8 cellular contexts compared by ENCODE assay signal in the genomic region with DNA sequence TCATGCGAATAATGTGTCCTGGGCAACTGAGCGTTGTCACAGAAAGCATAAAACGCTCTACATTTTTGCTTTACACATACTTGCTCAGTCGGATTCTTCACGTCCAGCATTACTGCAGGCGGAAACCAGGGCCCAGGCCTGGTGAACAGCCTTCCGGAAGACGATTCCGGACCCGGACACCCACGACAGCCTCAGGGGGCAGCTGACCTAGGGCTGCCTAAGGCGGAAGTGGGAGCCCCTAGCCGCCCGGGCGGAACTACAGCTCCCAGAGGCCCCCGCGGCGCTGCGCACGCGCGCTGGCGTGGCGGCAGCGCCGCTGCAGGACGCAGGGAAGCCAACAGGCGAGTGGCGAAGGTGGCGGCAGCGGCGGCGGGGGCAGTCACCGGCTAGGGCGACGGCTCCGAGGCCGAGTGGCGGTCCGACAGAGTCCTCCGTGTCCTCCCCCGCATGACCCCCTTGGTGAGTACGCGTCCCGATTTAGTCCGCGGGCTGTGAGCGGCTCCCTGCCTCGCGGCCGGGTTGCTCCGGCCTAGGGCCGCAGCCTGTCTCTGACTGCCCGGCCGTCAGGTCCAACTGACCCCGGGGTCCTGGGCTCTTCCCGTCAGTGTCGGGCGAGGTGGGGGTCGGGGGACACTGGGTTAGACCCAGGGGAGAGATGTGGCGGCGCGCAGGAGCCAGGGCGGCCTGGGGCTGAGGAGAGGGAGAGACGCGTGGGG. TPM values are rescaled to one million over a fixed set of nuclear protein-coding genes. Genes with fewer than 3 reads are reported as not detected.
DNase-seq lines count a peak whose midpoint lies in the region; ATAC-seq and TF ChIP-seq lines count a peak whose summit lies in the region.

A gene with protein sequence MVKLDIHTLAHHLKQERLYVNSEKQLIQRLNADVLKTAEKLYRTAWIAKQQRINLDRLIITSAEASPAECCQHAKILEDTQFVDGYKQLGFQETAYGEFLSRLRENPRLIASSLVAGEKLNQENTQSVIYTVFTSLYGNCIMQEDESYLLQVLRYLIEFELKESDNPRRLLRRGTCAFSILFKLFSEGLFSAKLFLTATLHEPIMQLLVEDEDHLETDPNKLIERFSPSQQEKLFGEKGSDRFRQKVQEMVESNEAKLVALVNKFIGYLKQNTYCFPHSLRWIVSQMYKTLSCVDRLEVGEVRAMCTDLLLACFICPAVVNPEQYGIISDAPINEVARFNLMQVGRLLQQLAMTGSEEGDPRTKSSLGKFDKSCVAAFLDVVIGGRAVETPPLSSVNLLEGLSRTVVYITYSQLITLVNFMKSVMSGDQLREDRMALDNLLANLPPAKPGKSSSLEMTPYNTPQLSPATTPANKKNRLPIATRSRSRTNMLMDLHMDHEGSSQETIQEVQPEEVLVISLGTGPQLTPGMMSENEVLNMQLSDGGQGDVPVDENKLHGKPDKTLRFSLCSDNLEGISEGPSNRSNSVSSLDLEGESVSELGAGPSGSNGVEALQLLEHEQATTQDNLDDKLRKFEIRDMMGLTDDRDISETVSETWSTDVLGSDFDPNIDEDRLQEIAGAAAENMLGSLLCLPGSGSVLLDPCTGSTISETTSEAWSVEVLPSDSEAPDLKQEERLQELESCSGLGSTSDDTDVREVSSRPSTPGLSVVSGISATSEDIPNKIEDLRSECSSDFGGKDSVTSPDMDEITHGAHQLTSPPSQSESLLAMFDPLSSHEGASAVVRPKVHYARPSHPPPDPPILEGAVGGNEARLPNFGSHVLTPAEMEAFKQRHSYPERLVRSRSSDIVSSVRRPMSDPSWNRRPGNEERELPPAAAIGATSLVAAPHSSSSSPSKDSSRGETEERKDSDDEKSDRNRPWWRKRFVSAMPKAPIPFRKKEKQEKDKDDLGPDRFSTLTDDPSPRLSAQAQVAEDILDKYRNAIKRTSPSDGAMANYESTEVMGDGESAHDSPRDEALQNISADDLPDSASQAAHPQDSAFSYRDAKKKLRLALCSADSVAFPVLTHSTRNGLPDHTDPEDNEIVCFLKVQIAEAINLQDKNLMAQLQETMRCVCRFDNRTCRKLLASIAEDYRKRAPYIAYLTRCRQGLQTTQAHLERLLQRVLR (N-terminal part only) (plus strand): TSS at position 326 of the 716 bp plus-strand sequence. CDS start 37,096 bp downstream, outside the sequence.

- CTCF ChIA-PET in IMR-90 (lab: Yijun Ruan, JAX): interaction anchor here (0.7 kb wide), 1 partner anchor 19 kb away, joined by 3 read pairs; no protein-coding TSS in a partner anchor
- CTCF ChIA-PET in PC-3 (lab: Charles Lee): interaction anchor here (0.6 kb wide), 1 partner anchor 41 kb away, joined by 3 read pairs; no protein-coding TSS in a partner anchor

- H3K23ac ChIP-seq in IMR-90 (ENCODE audit: low read depth, low read length): peak within 1 kb of the TSS; percentile 89

- dilution Hi-C loops in IMR-90 (cut with HindIII; ENCODE audit: low sequenced_read_pairs, unreplicated experiment): no loop called here

- H2AK9ac ChIP-seq in IMR-90 (replicated peaks; ENCODE audit: low read depth, low read length, poor library complexity): peak within 1 kb of the TSS; percentile 84

- peak within 1 kb of the TSS; percentile 80 to 99 for H4K8ac ChIP-seq in IMR-90 (ENCODE audit: low read depth in 2 of 2, low read length in 2 of 2)

- peak within 1 kb of the TSS; percentile 98 for H4K5ac ChIP-seq in IMR-90 (ENCODE audit: low read depth, low read length)

- peak; percentile 89 for ATAC-seq in GM21528 (IDR thresholded peaks at IDR 0.05; ENCODE audit: low FRiP score, unreplicated experiment)
- ATAC-seq in IMR-90 (ENCODE audit: low read depth): peak; percentile 99
- peak; percentile 97 for ATAC-seq in PC-3

- H3K9me1 ChIP-seq in IMR-90 (ENCODE audit: insufficient read depth, low read length): peaks cover 3% of the 10 kb centered on the region; the same call in 1 of the 2 replicates

- intact Hi-C loops in IMR-90 (cut with micrococcal nuclease): loop anchor here (5.0 kb wide), 1 partner anchor 81 kb away; no protein-coding TSS in a partner anchor
- intact Hi-C loops in PC-3 (cut with micrococcal nuclease): loop anchor here (5.0 kb wide), 1 partner anchor 36 kb away; no protein-coding TSS in a partner anchor

- in situ Hi-C loops in IMR-90 (cut with MboI; ENCODE audit: low sequenced_read_pairs): no loop called here

- TF ChIP-seq RAD21 in IMR-90 (IDR thresholded peaks at IDR 0.05; ENCODE audit: low read length): no peak

- H3K27me3 ChIP-seq in IMR-90 (ENCODE audit: control insufficient read depth, insufficient read depth, low read length): no peaks in the 10 kb centered on the region
- no peaks in the 10 kb centered on the region for H3K27me3 ChIP-seq in PC-3 (ENCODE audit: low read length)
- H3K27me3 ChIP-seq in mucosa of rectum (ENCODE audit: control insufficient read depth in 2 of 2, insufficient read depth in 2 of 2, low read length in 2 of 2): no peaks in the 10 kb centered on the region

- WGBS in IMR-90 (ENCODE audit: extremely low coverage in 2 of 2, insufficient read length in 1 of 2), 2 experiments: 1% methylated on average over 38 of the region's 66 CpGs; no CpG with 5 or more reads in 1 of the 2 experiments

- H3K4me2 ChIP-seq in IMR-90 (ENCODE audit: low read depth, low read length): peak within 1 kb of the TSS; percentile 92
- peak within 1 kb of the TSS; percentile 91 for H3K4me2 ChIP-seq in PC-3 (ENCODE audit: low read length)

- peak within 1 kb of the TSS; percentile 73; the same call in 1 of the 2 replicates for H2BK20ac ChIP-seq in IMR-90 (ENCODE audit: low read depth, low read length)

- peak within 1 kb of the TSS; percentile 17; the same call in 1 of the 3 replicates for H2BK15ac ChIP-seq in IMR-90 (ENCODE audit: low read depth, low read length)

- H4K91ac ChIP-seq in IMR-90 (ENCODE audit: insufficient read depth, low read depth, low read length): peak within 1 kb of the TSS; percentile 50

- no peaks in the 10 kb centered on the region for H3F3A ChIP-seq in PC-3 (ENCODE audit: low read length, unreplicated experiment)

- H3K14ac ChIP-seq in IMR-90 (replicated peaks; ENCODE audit: low read depth, low read length): peak within 1 kb of the TSS; percentile 98

- TF ChIP-seq CTCF in IMR-90 (conservative IDR thresholded peaks at IDR 0.05; ENCODE audit: low read depth, low read length) (peak; percentile 51), PC-3 (conservative IDR thresholded peaks at IDR 0.05; ENCODE audit: low read depth, low read length) (peak; percentile 29; the same call in 1 of the 2 replicates)

- H2BK120ac ChIP-seq in IMR-90 (ENCODE audit: low read depth, low read length): peak within 1 kb of the TSS; percentile 84

- H3K4ac ChIP-seq in IMR-90 (ENCODE audit: low read depth, low read length): peak within 1 kb of the TSS; percentile 93

- POLR2A ChIA-PET in IMR-90 (lab: Charles Lee; ENCODE audit: unreplicated experiment) (interaction anchor here (0.6 kb wide), 1 partner anchor 49 kb away, joined by 10 read pairs; no protein-coding TSS in a partner anchor), PC-3 (lab: Charles Lee; ENCODE audit: unreplicated experiment) (no interaction called here)

- H3K36me3 ChIP-seq in IMR-90 (ENCODE audit: control insufficient read depth, insufficient read depth, low read length) (peaks cover 6% of the 10 kb centered on the region; the same call in 1 of the 2 replicates), PC-3 (ENCODE audit: low read depth, low read length) (no peaks in the 10 kb centered on the region), mucosa of rectum (ENCODE audit: control insufficient read depth in 2 of 2, insufficient read depth in 2 of 2, low read length in 2 of 2) (no peaks in the 10 kb centered on the region)

- 0 out of 2 replicates have a peak, but pooled peaks cover 2% of the 10 kb centered on the region for H3K4me1 ChIP-seq in IMR-90 (ENCODE audit: control insufficient read depth, insufficient read depth, low read length)
- H3K4me1 ChIP-seq in PC-3 (ENCODE audit: insufficient read depth, low read length): peaks cover 15% of the 10 kb centered on the region
- peaks cover 4 to 14% of the 10 kb centered on the region in 2 donors for H3K4me1 ChIP-seq in mucosa of rectum (ENCODE audit: control insufficient read depth in 2 of 2, insufficient read depth in 2 of 2, low read length in 2 of 2)

- H3K79me1 ChIP-seq in IMR-90 (ENCODE audit: low read depth in 1 of 2, low read length in 2 of 2): peaks cover 0 to 24% of the 10 kb centered on the region in 2 experiments; a peak in 2 of 4 replicates

- H3K9me2 ChIP-seq in PC-3 (replicated peaks; ENCODE audit: low read length): no peaks in the 10 kb centered on the region

- peak within 1 kb of the TSS; percentile 64 for H2BK5ac ChIP-seq in IMR-90 (ENCODE audit: low read depth, low read length, poor library complexity, severe bottlenecking)

- H3K27ac ChIP-seq in IMR-90 (ENCODE audit: insufficient read depth, low read length): peak within 1 kb of the TSS; percentile 82
- no peak within 1 kb of the TSS for H3K27ac ChIP-seq in PC-3 (ENCODE audit: low read length)
- H3K27ac ChIP-seq in mucosa of rectum (ENCODE audit: low read depth in 2 of 2, low read length in 2 of 2): peak within 1 kb of the TSS; percentile 91 to 94

- peak within 1 kb of the TSS; percentile 85 for H3K9ac ChIP-seq in IMR-90 (ENCODE audit: low read depth, low read length)
- H3K9ac ChIP-seq in PC-3 (ENCODE audit: low read length): peak within 1 kb of the TSS; percentile 89
- peak within 1 kb of the TSS; percentile 84 to 90 for H3K9ac ChIP-seq in mucosa of rectum (ENCODE audit: low read depth in 1 of 2, low read length in 2 of 2)

- BruUV-seq in IMR-90 (replicated peaks; lab: Mats Ljungman, UMichigan) (no TSS peak), PC-3 (replicated peaks; lab: Mats Ljungman, UMichigan) (no TSS peak)

- peak within 1 kb of the TSS; percentile 57 for H2AK5ac ChIP-seq in IMR-90 (ENCODE audit: low read depth, low read length)

- peak within 1 kb of the TSS; percentile 66 for H3K18ac ChIP-seq in IMR-90 (ENCODE audit: low read depth, low read length)

- H2AFZ ChIP-seq in IMR-90 (replicated peaks; ENCODE audit: low read length, poor library complexity): peak within 1 kb of the TSS; percentile 94
- H2AFZ ChIP-seq in PC-3 (ENCODE audit: low read length): peak within 1 kb of the TSS; percentile 93

- H3K56ac ChIP-seq in IMR-90 (ENCODE audit: extremely low read depth, insufficient read depth, low read length): peak within 1 kb of the TSS; percentile 56; the same call in 1 of the 2 replicates

- peaks cover 42% of the 10 kb centered on the region for H3K79me2 ChIP-seq in PC-3 (ENCODE audit: low read length)

- H3K4me3 ChIP-seq in IMR-90 (ENCODE audit: insufficient read depth, low read depth, low read length) (peak within 1 kb of the TSS; percentile 68), PC-3 (ENCODE audit: low read length) (peak within 1 kb of the TSS; percentile 93), mucosa of rectum (ENCODE audit: low read length in 2 of 2) (peak within 1 kb of the TSS; percentile 84 to 96)

- peak; percentile 99 for DNase-seq in DMS53 (lab: John Stamatoyannopoulos, UW)
- peak; percentile 72 for DNase-seq in IMR-90
- peak; percentile 89 for DNase-seq in PC-3
- peak; percentile 91 for DNase-seq in activated T-cell treated with anti-CD3 and anti-CD28 coated beads for 48 hours (ENCODE audit: low read depth)
- DNase-seq in erythroblast (lab: John Stamatoyannopoulos, UW): peak; percentile 95
- DNase-seq in stimulated activated CD8-positive, alpha-beta memory T cell treated with anti-CD3 and anti-CD28 coated beads, Interleukin-4, amount 100 ng/mL, for 48 hours: peak; percentile 92

- TF ChIP-seq POLR2A in IMR-90 (IDR thresholded peaks at IDR 0.05; ENCODE audit: low read depth, low read length) (0 out of 2 replicates have a peak, but pooled peaks have one; percentile 37), erythroblast (IDR thresholded peaks at IDR 0.05; ENCODE audit: low read length) (peak; percentile 79)

- H4K20me1 ChIP-seq in IMR-90 (ENCODE audit: insufficient read depth, low read length): peaks cover 23% of the 10 kb centered on the region
- 0 out of 2 replicates have a peak, but pooled peaks cover 4% of the 10 kb centered on the region for H4K20me1 ChIP-seq in PC-3 (ENCODE audit: low read length)

- no peaks in the 10 kb centered on the region for H3K9me3 ChIP-seq in IMR-90 (ENCODE audit: control insufficient read depth, insufficient read depth, low read length)
- H3K9me3 ChIP-seq in PC-3 (ENCODE audit: low read length): no peaks in the 10 kb centered on the region
- no peaks in the 10 kb centered on the region for H3K9me3 ChIP-seq in mucosa of rectum (ENCODE audit: control insufficient read depth in 2 of 2, low read length in 2 of 2)

RNA-seq across cellular contexts. Expression of the gene that starts here (rescaled TPM):
- total RNA-seq in IMR-90 (2012; rRNA removed) (40.3 and 50.9 TPM in 2 replicates), PC-3 (2014; rRNA removed) (29.7 and 30.5 TPM in 2 replicates)
- polyA plus RNA-seq in IMR-90 (2012; rRNA removed): 12.2 and 13.8 TPM in 2 replicates
- polyA plus RNA-seq in IMR-90 (2012; cell fraction: cytosol; rRNA removed): 7.9 and 9.4 TPM in 2 replicates
- polyA plus RNA-seq in IMR-90 (2012; cell fraction: nucleus; rRNA removed; ENCODE audit: low replicate concordance): 12.3 and 45.6 TPM in 2 replicates
